1 cellular context compared by ENCODE assay signal in genomic region chr15:84908564-84908963, GRCh38.
TF ChIP-seq lines count a peak whose summit lies in the region.

No MANE protein-coding gene starts in this region.

TF ChIP-seq in GM23338, 12 proteins besides CTCF, POLR2A, EP300 and RAD21 (continued from another document):
- TF ChIP-seq, protein P1, sequence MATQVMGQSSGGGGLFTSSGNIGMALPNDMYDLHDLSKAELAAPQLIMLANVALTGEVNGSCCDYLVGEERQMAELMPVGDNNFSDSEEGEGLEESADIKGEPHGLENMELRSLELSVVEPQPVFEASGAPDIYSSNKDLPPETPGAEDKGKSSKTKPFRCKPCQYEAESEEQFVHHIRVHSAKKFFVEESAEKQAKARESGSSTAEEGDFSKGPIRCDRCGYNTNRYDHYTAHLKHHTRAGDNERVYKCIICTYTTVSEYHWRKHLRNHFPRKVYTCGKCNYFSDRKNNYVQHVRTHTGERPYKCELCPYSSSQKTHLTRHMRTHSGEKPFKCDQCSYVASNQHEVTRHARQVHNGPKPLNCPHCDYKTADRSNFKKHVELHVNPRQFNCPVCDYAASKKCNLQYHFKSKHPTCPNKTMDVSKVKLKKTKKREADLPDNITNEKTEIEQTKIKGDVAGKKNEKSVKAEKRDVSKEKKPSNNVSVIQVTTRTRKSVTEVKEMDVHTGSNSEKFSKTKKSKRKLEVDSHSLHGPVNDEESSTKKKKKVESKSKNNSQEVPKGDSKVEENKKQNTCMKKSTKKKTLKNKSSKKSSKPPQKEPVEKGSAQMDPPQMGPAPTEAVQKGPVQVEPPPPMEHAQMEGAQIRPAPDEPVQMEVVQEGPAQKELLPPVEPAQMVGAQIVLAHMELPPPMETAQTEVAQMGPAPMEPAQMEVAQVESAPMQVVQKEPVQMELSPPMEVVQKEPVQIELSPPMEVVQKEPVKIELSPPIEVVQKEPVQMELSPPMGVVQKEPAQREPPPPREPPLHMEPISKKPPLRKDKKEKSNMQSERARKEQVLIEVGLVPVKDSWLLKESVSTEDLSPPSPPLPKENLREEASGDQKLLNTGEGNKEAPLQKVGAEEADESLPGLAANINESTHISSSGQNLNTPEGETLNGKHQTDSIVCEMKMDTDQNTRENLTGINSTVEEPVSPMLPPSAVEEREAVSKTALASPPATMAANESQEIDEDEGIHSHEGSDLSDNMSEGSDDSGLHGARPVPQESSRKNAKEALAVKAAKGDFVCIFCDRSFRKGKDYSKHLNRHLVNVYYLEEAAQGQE (IDR thresholded peaks at IDR 0.05; ENCODE audit: unreplicated experiment): no peak
- no peak for TF ChIP-seq ZNF114 (CRISPR knock-in tag; IDR thresholded peaks at IDR 0.05)
- no peak for TF ChIP-seq ZNF462 (CRISPR knock-in tag; IDR thresholded peaks at IDR 0.05)
- TF ChIP-seq JUNB (IDR thresholded peaks at IDR 0.05; ENCODE audit: unreplicated experiment): no peak
TF ChIP-seq in GM23338: peak in this region for 0.
